23 cellular contexts compared by ENCODE assay signal in genomic region chr17:77599699-77600098, GRCh38.
DNase-seq lines count a peak whose midpoint lies in the region; TF ChIP-seq lines count a peak whose summit lies in the region.
"Had no signal": no experiment of that assay in that cellular context is flagged by ENCODE, and none has a peak within 500 bp of the region (broad histone marks: within the 10 kb centered on the region; RNA-seq: fewer than 3 reads in every experiment).

No MANE protein-coding gene starts in this region.

- H3K4me1 ChIP-seq in right atrium auricular region (peaks cover 0 to 41% of the 10 kb centered on the region in 2 donors), left ventricle myocardium inferior (peaks cover 34% of the 10 kb centered on the region), tibial artery (peaks cover 4 to 57% (median 55%) of the 10 kb centered on the region in 4 donors)
- H3K4me1 ChIP-seq: A549 had no signal

- no peak overlapping the region for H3K4me3 ChIP-seq in right atrium auricular region
- H3K4me3 ChIP-seq in left ventricle myocardium inferior, result no peak overlapping the region
- H3K4me3 ChIP-seq in coronary artery, result no peak overlapping the region
- no peak overlapping the region for H3K4me3 ChIP-seq in tibial artery
- H3K4me3 ChIP-seq: A549; BLaER1 treated with 17β-estradiol and CSF1 and Interleukin-3, amounts not matched to agents 10 nM and 100 nM; GM12878 had no signal

- H3K36me3 ChIP-seq in right atrium auricular region, result no peaks in the 10 kb centered on the region
- H3K36me3 ChIP-seq in left ventricle myocardium inferior, result no peaks in the 10 kb centered on the region
- no peaks in the 10 kb centered on the region for H3K36me3 ChIP-seq in tibial artery
- H3K36me3 ChIP-seq: BE2C; BLaER1 treated with 17β-estradiol and CSF1 and Interleukin-3, amounts not matched to agents 10 nM and 100 nM had no signal

- peak overlapping the region; percentile 92 to 99 for H3K27ac ChIP-seq in right atrium auricular region
- no peak overlapping the region for H3K27ac ChIP-seq in left ventricle myocardium inferior (replicated peaks)
- H3K27ac ChIP-seq in coronary artery, result peak overlapping the region; percentile 94 to 98
- H3K27ac ChIP-seq in tibial artery, result peak overlapping the region; percentile 91 to 96
- H3K27ac ChIP-seq: A549; BLaER1 treated with 17β-estradiol and CSF1 and Interleukin-3, amounts not matched to agents 10 nM and 100 nM had no signal

- TF ChIP-seq CTCF in right atrium auricular region (IDR thresholded peaks at IDR 0.05), result no peak
- TF ChIP-seq CTCF in left ventricle myocardium inferior (IDR thresholded peaks at IDR 0.05; ENCODE audit: borderline replicate concordance), result no peak
- TF ChIP-seq CTCF in coronary artery (IDR thresholded peaks at IDR 0.05), result no peak
- TF ChIP-seq CTCF in tibial artery (IDR thresholded peaks at IDR 0.05), result no peak

- no peaks in the 10 kb centered on the region for H3K9me3 ChIP-seq in right atrium auricular region
- no peaks in the 10 kb centered on the region for H3K9me3 ChIP-seq in left ventricle myocardium inferior (replicated peaks)
- H3K9me3 ChIP-seq in tibial artery, result no peaks in the 10 kb centered on the region
- H3K9me3 ChIP-seq: A549; BE2C; BLaER1 treated with 17β-estradiol and CSF1 and Interleukin-3, amounts not matched to agents 10 nM and 100 nM had no signal

- no peaks in the 10 kb centered on the region for H3K27me3 ChIP-seq in right atrium auricular region
- H3K27me3 ChIP-seq in left ventricle myocardium inferior (ENCODE audit: low read depth), result no peaks in the 10 kb centered on the region
- no peaks in the 10 kb centered on the region for H3K27me3 ChIP-seq in tibial artery
- H3K27me3 ChIP-seq: BE2C; BLaER1 treated with 17β-estradiol and CSF1 and Interleukin-3, amounts not matched to agents 10 nM and 100 nM had no signal

- DNase-seq in right atrium auricular region (ENCODE audit: low spot score), result no peak
- no peak for DNase-seq in left ventricle myocardium inferior
- DNase-seq in coronary artery (ENCODE audit: low spot score), result peak; percentile 11
- peak; percentile 51 for DNase-seq in mesenteric fat pad (ENCODE audit: low spot score)
- DNase-seq in tibial artery, result peak in 1 of 2 donors; percentile 5
- DNase-seq in SW 1271 (lab: John Stamatoyannopoulos, UW), result no peak
- DNase-seq in medulla oblongata (ENCODE audit: extremely low spot score), result no peak
- DNase-seq in nucleus accumbens (lab: John Stamatoyannopoulos, UW), result no peak
- DNase-seq: 8988T; ACHN; AML-193; BE2C; CD8-positive, alpha-beta memory T cell; DMS 273 treated with DMSO at 0.1 percent for 48 hours; DMS79; EL; GDM1; GOT3; H7; HCEC 1CT had no signal

- intact Hi-C loops in left ventricle myocardium inferior (cut with micrococcal nuclease), result no loop called here
- intact Hi-C loops in tibial artery (cut with DNase I; ENCODE audit: low total_unique reads), result loop anchor here (5.0 kb wide), 1 partner anchor 358 kb away; the partner anchor contains the start of gene TNRC6C

Comparison
In these comparisons a context has a peak if more than half of its experiments do, and no peak if none do; other contexts are left out.
1. DNase-seq: peak in coronary artery (single experiment) and mesenteric fat pad (single experiment); none in right atrium auricular region (single experiment), left ventricle myocardium inferior (single experiment), SW 1271 (0 of 2), medulla oblongata (single experiment) and nucleus accumbens (0 of 56).